ENCODE assay signal across 2 cellular contexts in the genomic region with DNA sequence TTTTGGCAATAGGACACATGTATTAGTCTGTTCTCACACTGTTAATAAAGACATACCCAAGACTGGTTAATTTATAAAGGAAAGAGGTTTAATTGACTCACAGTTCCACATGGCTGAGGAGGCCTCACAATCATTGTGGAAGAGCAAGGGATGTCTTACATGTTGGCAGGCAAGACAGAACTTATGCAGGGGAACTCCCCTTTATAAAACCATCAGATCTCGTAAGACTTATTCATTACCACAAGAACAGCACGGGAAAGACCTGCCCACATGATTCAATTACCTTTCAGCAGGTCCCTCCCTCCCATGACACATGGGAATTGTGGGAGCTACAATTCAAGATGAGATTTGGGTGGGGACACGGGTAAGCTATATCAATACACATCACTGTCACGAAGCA. TPM values are rescaled to one million over a fixed set of nuclear protein-coding genes. Genes with fewer than 3 reads are reported as not detected.
"Had no signal": no experiment of that assay in that cellular context is flagged by ENCODE, and none has a peak within 500 bp of the region (broad histone marks: within the 10 kb centered on the region; RNA-seq: fewer than 3 reads in every experiment).

No MANE protein-coding gene starts in this region.

RNA-seq across cellular contexts. Expression of a gene that starts 15.9 kb away (rescaled TPM):
- total RNA-seq: K562 had no signal
- polyA plus RNA-seq: IgD-negative memory B cell, K562 had no signal
